14 cellular contexts compared by ENCODE assay signal in genomic region chr10:17684537-17684936, GRCh38. TPM values are rescaled to one million over a fixed set of nuclear protein-coding genes. Genes with fewer than 3 reads are reported as not detected.
A peak's percentile ranks its signal among the peaks of the same experiment; 100 is the strongest.
DNase-seq lines count a peak whose midpoint lies in the region; ATAC-seq lines count a peak whose summit lies in the region.
"Had no signal": no experiment of that assay in that cellular context is flagged by ENCODE, and none has a peak within 500 bp of the region (broad histone marks: within the 10 kb centered on the region; RNA-seq: fewer than 3 reads in every experiment).

No MANE protein-coding gene starts in this region.

- H3K9me3 ChIP-seq in CD8-positive, alpha-beta memory T cell (ENCODE audit: low read length): no peaks in the 10 kb centered on the region
- H3K9me3 ChIP-seq: lower lobe of right lung, ovary had no signal

- peaks cover 37% of the 10 kb centered on the region for H3K36me3 Mint-ChIP-seq in activated naive CD8-positive, alpha-beta T cell treated with anti-CD3 and anti-CD28 coated beads for 36 hours
- H3K36me3 Mint-ChIP-seq in CD8-positive, alpha-beta memory T cell: peaks cover 4 to 32% (median 9%) of the 10 kb centered on the region in 3 donors

- no peaks in the 10 kb centered on the region for H3K27me3 Mint-ChIP-seq in activated naive CD8-positive, alpha-beta T cell treated with anti-CD3 and anti-CD28 coated beads for 36 hours
- no peaks in the 10 kb centered on the region for H3K27me3 Mint-ChIP-seq in CD8-positive, alpha-beta memory T cell

- peaks cover 3% of the 10 kb centered on the region for H3K9me3 Mint-ChIP-seq in activated naive CD8-positive, alpha-beta T cell treated with anti-CD3 and anti-CD28 coated beads for 36 hours
- no peaks in the 10 kb centered on the region for H3K9me3 Mint-ChIP-seq in CD8-positive, alpha-beta memory T cell

- no peaks in the 10 kb centered on the region for H3K36me3 ChIP-seq in CD8-positive, alpha-beta memory T cell (ENCODE audit: insufficient read depth, low read length)
- H3K36me3 ChIP-seq: ovary had no signal

- peak overlapping the region; percentile 60 for H3K27ac Mint-ChIP-seq in activated naive CD8-positive, alpha-beta T cell treated with anti-CD3 and anti-CD28 coated beads for 36 hours
- peak overlapping the region in 2 of 8 donors; percentile 57 to 75 for H3K27ac Mint-ChIP-seq in CD8-positive, alpha-beta memory T cell

- H3K27ac ChIP-seq in CD8-positive, alpha-beta memory T cell (ENCODE audit: low read depth, low read length): no peak overlapping the region
- H3K27ac ChIP-seq: lower lobe of right lung, ovary had no signal

- CTCF ChIA-PET in CD8-positive, alpha-beta memory T cell (lab: Charles Lee): no interaction called here

- peaks cover 48% of the 10 kb centered on the region for H3K4me1 Mint-ChIP-seq in activated naive CD8-positive, alpha-beta T cell treated with anti-CD3 and anti-CD28 coated beads for 36 hours
- H3K4me1 Mint-ChIP-seq in CD8-positive, alpha-beta memory T cell: peaks cover 41 to 61% (median 56%) of the 10 kb centered on the region in 3 donors

- no peaks in the 10 kb centered on the region for H3K27me3 ChIP-seq in CD8-positive, alpha-beta memory T cell (ENCODE audit: insufficient read depth, low read length, poor library complexity, severe bottlenecking)
- H3K27me3 ChIP-seq: ovary had no signal

- POLR2A ChIA-PET in CD8-positive, alpha-beta memory T cell (lab: Charles Lee): no interaction called here

- no peak overlapping the region for H3K4me3 ChIP-seq in CD8-positive, alpha-beta memory T cell (ENCODE audit: low read length)
- H3K4me3 ChIP-seq: K562, lower lobe of right lung, ovary had no signal

- H3K4me1 ChIP-seq in CD8-positive, alpha-beta memory T cell (ENCODE audit: insufficient read depth, low read length): no peaks in the 10 kb centered on the region
- H3K4me1 ChIP-seq: lower lobe of right lung had no signal

- H3K4me3 Mint-ChIP-seq in activated naive CD8-positive, alpha-beta T cell treated with anti-CD3 and anti-CD28 coated beads for 36 hours: no peak overlapping the region
- H3K4me3 Mint-ChIP-seq in CD8-positive, alpha-beta memory T cell: peak overlapping the region in 3 of 7 donors; percentile 15 to 59 (median 40)

- no peak for DNase-seq in activated naive CD8-positive, alpha-beta T cell treated with anti-CD3 and anti-CD28 coated beads for 36 hours
- DNase-seq in OCI-M2 (lab: John Stamatoyannopoulos, UW; ENCODE audit: unreplicated experiment) (no peak), retina (no peak), NCI-H1694 treated with DMSO at 0.1 percent for 48 hours (lab: John Stamatoyannopoulos, UW) (no peak)
- DNase-seq in CD8-positive, alpha-beta memory T cell: no peak
- DNase-seq: COR-L47, glutamatergic neuron, lower lobe of right lung, ovary, T1000 had no signal

- ATAC-seq in GM18508 (IDR thresholded peaks at IDR 0.05; ENCODE audit: insufficient read depth, unreplicated experiment): peak; percentile 35
- ATAC-seq in GM21367 (IDR thresholded peaks at IDR 0.05; ENCODE audit: unreplicated experiment): peak; percentile 69
- peak; percentile 48 for ATAC-seq in HG03095 (IDR thresholded peaks at IDR 0.05; ENCODE audit: unreplicated experiment)
- ATAC-seq: lower lobe of right lung had no signal

RNA-seq across cellular contexts. Expression of gene STAM, which starts 40.6 kb away (rescaled TPM):
- total RNA-seq in activated naive CD8-positive, alpha-beta T cell treated with anti-CD3 and anti-CD28 coated beads for 36 hours: 10 to 100 TPM; 21.6 to 22.7 TPM
- 10 to 100 TPM; 18.5 to 22.3 TPM for total RNA-seq in CD8-positive, alpha-beta memory T cell
- polyA plus RNA-seq in CD8-positive, alpha-beta memory T cell: 7.8 TPM
